ENCODE assay signal across 29 cellular contexts in the genomic region with DNA sequence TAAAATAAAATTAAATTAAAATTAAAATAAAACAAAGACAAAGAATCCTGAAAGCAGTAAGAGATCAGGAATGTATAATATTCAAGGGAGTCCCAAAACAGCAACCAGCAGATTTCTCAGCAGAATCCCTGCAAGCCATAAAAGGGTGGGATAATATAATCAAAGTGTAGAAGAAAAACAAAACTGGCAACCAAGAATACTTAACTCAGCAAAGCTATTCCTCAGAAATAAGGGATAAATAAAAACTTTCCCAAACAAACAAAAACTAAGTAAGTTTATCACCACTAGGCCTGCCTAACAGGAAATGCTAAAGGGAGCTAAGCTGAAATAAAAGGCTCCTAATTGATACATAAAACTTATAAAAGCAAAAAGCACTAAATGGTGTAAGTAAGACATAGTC.
"Had no signal": no experiment of that assay in that cellular context is flagged by ENCODE, and none has a peak within 500 bp of the region (broad histone marks: within the 10 kb centered on the region; RNA-seq: fewer than 3 reads in every experiment).

No MANE protein-coding gene starts in this region.

- H3K27me3 ChIP-seq: adrenal gland, body of pancreas, brain microvascular endothelial cell, breast epithelium had no signal

- DNase-seq: activated B cell treated with CpG ODN at 0.5 μM for 24 hours; activated CD4-positive, alpha-beta memory T cell treated with anti-CD3 and anti-CD28 coated beads, Interleukin-2, amount 10 ng/mL, durations not matched to agents 7 days and 5 days; activated CD4-positive, alpha-beta T cell treated with anti-CD3 and anti-CD28 coated beads for 48 hours; activated CD4-positive, alpha-beta T cell treated with anti-CD3 and anti-CD28 coated beads, Interleukin-2, amount 10 ng/mL, durations not matched to agents 7 days and 5 days; activated CD4-positive, alpha-beta T cell treated with anti-CD3 and anti-CD28 coated beads, Interleukin-2, amount 50 U/mL, for 48 hours; activated CD4-positive, CD25-positive, alpha-beta regulatory T cell treated with anti-CD3 and anti-CD28 coated beads, Interleukin-2, amount 50 U/mL, for 72 hours; activated CD8-positive, alpha-beta memory T cell treated with anti-CD3 and anti-CD28 coated beads for 24 hours; activated CD8-positive, alpha-beta memory T cell treated with anti-CD3 and anti-CD28 coated beads, Interleukin-2, amount 10 ng/mL, durations not matched to agents 7 days and 5 days; activated CD8-positive, alpha-beta memory T cell treated with anti-CD3 and anti-CD28 coated beads, Interleukin-2, amount 50 U/mL, for 48 hours; activated CD8-positive, alpha-beta T cell treated with anti-CD3 and anti-CD28 coated beads, Interleukin-2, amount 10 ng/mL, durations not matched to agents 7 days and 5 days; activated effector memory CD4-positive, alpha-beta T cell treated with Interleukin-2 at 50 U/mL for 16 hours; activated gamma-delta T cell; activated naive CD4-positive, alpha-beta T cell treated with anti-CD3 and anti-CD28 coated beads, Interleukin-2, amount 10 ng/mL, durations not matched to agents 7 days and 5 days; activated naive CD4-positive, alpha-beta T cell treated with Interleukin-2 at 50 U/mL for 16 hours; activated naive CD8-positive, alpha-beta T cell treated with anti-CD3 and anti-CD28 coated beads, Interleukin-2, amount 10 ng/mL, durations not matched to agents 7 days and 5 days; activated naive CD8-positive, alpha-beta T cell treated with anti-CD3 and anti-CD28 coated beads, Interleukin-2, amount 50 U/mL, for 24 hours; activated T-cell treated with anti-CD3 and anti-CD28 coated beads, Interleukin-2, amount 50 U/mL, for 24 hours; activated T-cell treated with anti-CD3 and anti-CD28 coated beads, Interleukin-2, amount 50 U/mL, for 48 hours; adrenal gland; amniotic stem cell; aorta; body of pancreas; brain microvascular endothelial cell; central memory CD4-positive, alpha-beta T cell; T-helper 1 cell; T-helper 2 cell; T-helper 9 cell had no signal

- H3K27ac ChIP-seq: adrenal gland, body of pancreas, brain microvascular endothelial cell, breast epithelium, VCaP had no signal

- H3K4me1 ChIP-seq: adrenal gland, body of pancreas, breast epithelium had no signal

- H3K4me3 ChIP-seq: adrenal gland, body of pancreas, breast epithelium had no signal

- H3K36me3 ChIP-seq: adrenal gland, brain microvascular endothelial cell, breast epithelium had no signal

- ATAC-seq: activated CD8-positive, alpha-beta memory T cell treated with anti-CD3 and anti-CD28 coated beads, Interleukin-2, amount 10 ng/mL, durations not matched to agents 7 days and 5 days; activated CD8-positive, alpha-beta T cell treated with anti-CD3 and anti-CD28 coated beads, Interleukin-2, amount 10 ng/mL, durations not matched to agents 7 days and 5 days; activated naive CD8-positive, alpha-beta T cell treated with anti-CD3 and anti-CD28 coated beads, Interleukin-2, amount 50 U/mL, for 24 hours; body of pancreas had no signal
